In genomic region chr11:130840683-130841082, GRCh38 we compare ENCODE assay signal across 16 cellular contexts.
A peak's percentile ranks its signal among the peaks of the same experiment; 100 is the strongest.
DNase-seq lines count a peak whose midpoint lies in the region; FAIRE-seq and TF ChIP-seq lines count a peak whose summit lies in the region.
"Had no signal": no experiment of that assay in that cellular context is flagged by ENCODE, and none has a peak within 500 bp of the region (broad histone marks: within the 10 kb centered on the region; RNA-seq: fewer than 3 reads in every experiment).

No MANE protein-coding gene starts in this region.

- POLR2A ChIA-PET in SK-N-SH (lab: Yijun Ruan, JAX): no interaction called here

- H3K36me3 ChIP-seq in GM23248 (ENCODE audit: low read depth) (no peaks in the 10 kb centered on the region), SK-N-SH (replicated peaks in 1 of 2; ENCODE audit: control insufficient read depth in 1 of 2, insufficient read depth in 2 of 2, low read length in 1 of 2) (no peaks in the 10 kb centered on the region), osteoblast (ENCODE audit: insufficient read depth, low read length) (no peaks in the 10 kb centered on the region)

- no peaks in the 10 kb centered on the region for H3K9me2 ChIP-seq in GM23248 (ENCODE audit: insufficient read depth)
- H3K9me2 ChIP-seq in SK-N-SH: no peaks in the 10 kb centered on the region

- H3F3A ChIP-seq in GM23248 (ENCODE audit: insufficient read depth) (no peaks in the 10 kb centered on the region), SK-N-SH (replicated peaks; ENCODE audit: insufficient read depth) (no peaks in the 10 kb centered on the region)

- H3K27me3 ChIP-seq in GM23248 (replicated peaks; ENCODE audit: insufficient read depth) (no peaks in the 10 kb centered on the region), SK-N-SH (ENCODE audit: insufficient read depth) (no peaks in the 10 kb centered on the region), osteoblast (ENCODE audit: insufficient read depth, low read length) (no peaks in the 10 kb centered on the region)

- no peak for TF ChIP-seq EP300 in SK-N-SH (IDR thresholded peaks at IDR 0.05; ENCODE audit: borderline replicate concordance in 1 of 2, low read depth in 1 of 2, low read length in 1 of 2)

- H3K9ac ChIP-seq in GM23248 (no peak overlapping the region), SK-N-SH (no peak overlapping the region)

- H2AFZ ChIP-seq in GM23248 (0 out of 2 replicates have a peak overlapping the region, but pooled peaks have one; percentile 30), SK-N-SH (ENCODE audit: low read depth) (peak overlapping the region; percentile 43; the same call in 1 of the 2 replicates), osteoblast (ENCODE audit: low read length) (peak overlapping the region; percentile 39)
- H2AFZ ChIP-seq: PC-9 had no signal

- H3K79me2 ChIP-seq in GM23248 (ENCODE audit: insufficient read depth): no peaks in the 10 kb centered on the region
- no peaks in the 10 kb centered on the region for H3K79me2 ChIP-seq in SK-N-SH (ENCODE audit: insufficient read depth)
- H3K79me2 ChIP-seq in osteoblast (ENCODE audit: insufficient read depth, low read length): no peaks in the 10 kb centered on the region

- CTCF ChIA-PET in SK-N-SH (lab: Yijun Ruan, JAX): interaction anchor here (0.6 to 2.1 kb wide), 6 partner anchors 21 to 409 kb away, joined by 3 to 18 read pairs (median 6); no protein-coding TSS in a partner anchor

- TF ChIP-seq CTCF in SK-N-SH (IDR thresholded peaks at IDR 0.05) (no peak), fibroblast of mammary gland (conservative IDR thresholded peaks at IDR 0.05; ENCODE audit: control insufficient read depth, insufficient read depth, low read depth, low read length) (no peak), osteoblast (IDR thresholded peaks at IDR 0.05; ENCODE audit: extremely low read depth, low read depth, low read length) (no peak)

- no peak for TF ChIP-seq POLR2A in GM12891 (IDR thresholded peaks at IDR 0.05; ENCODE audit: low read depth, low read length)

- no peak for TF ChIP-seq RAD21 in SK-N-SH (IDR thresholded peaks at IDR 0.05; ENCODE audit: low read length)

- no peaks in the 10 kb centered on the region for H4K20me1 ChIP-seq in GM23248 (ENCODE audit: insufficient read depth)
- no peaks in the 10 kb centered on the region for H4K20me1 ChIP-seq in SK-N-SH (ENCODE audit: insufficient read depth)
- no peaks in the 10 kb centered on the region for H4K20me1 ChIP-seq in osteoblast (ENCODE audit: insufficient read depth, low read length)

- H3K4me3 ChIP-seq in GM23248 (no peak overlapping the region), SK-N-SH (ENCODE audit: low read depth in 2 of 2, low read length in 1 of 2) (no peak overlapping the region), fibroblast of mammary gland (ENCODE audit: control insufficient read depth, low read depth, low read length) (no peak overlapping the region), osteoblast (ENCODE audit: insufficient read depth, low read length) (peak overlapping the region; percentile 34)
- H3K4me3 ChIP-seq: PC-9 had no signal

- H3K9me3 ChIP-seq in GM23248 (ENCODE audit: low read depth) (no peaks in the 10 kb centered on the region), SK-N-SH (no peaks in the 10 kb centered on the region), osteoblast (ENCODE audit: low read depth, low read length) (no peaks in the 10 kb centered on the region)

- in situ Hi-C loops in GM23248 (cut with MboI): no loop called here

- WGBS in GM23248 (ENCODE audit: low coverage in 1 of 2, low lambda C conversion rate in 2 of 2, missing lambda C conversion rate in 2 of 2), 2 experiments: 22 to 27% methylated on average over 3 of the region's 3 CpGs
- WGBS in SK-N-SH (ENCODE audit: low lambda C conversion rate): 53% methylated on average over 3 of the region's 3 CpGs

- FAIRE-seq in GM12891 (lab: Jason Lieb, UNC): no peak

- H3K4me2 ChIP-seq in GM23248 (ENCODE audit: unreplicated experiment): peak overlapping the region; percentile 50
- no peak overlapping the region; the same call in 1 of the 2 replicates for H3K4me2 ChIP-seq in SK-N-SH
- H3K4me2 ChIP-seq in osteoblast (ENCODE audit: insufficient read depth, low read length): peak overlapping the region; percentile 49
- H3K4me2 ChIP-seq: PC-9 had no signal

- H3K4me1 ChIP-seq in GM23248 (ENCODE audit: insufficient read depth) (peaks cover 20% of the 10 kb centered on the region), SK-N-SH (ENCODE audit: control insufficient read depth in 1 of 2, insufficient read depth in 2 of 2, low read depth in 1 of 2, low read length in 1 of 2) (no peaks in the 10 kb centered on the region; a peak in 1 of 4 replicates), osteoblast (ENCODE audit: insufficient read depth, low read length) (peaks cover 21% of the 10 kb centered on the region)

- no peak overlapping the region for H3K27ac ChIP-seq in GM23248
- no peak overlapping the region for H3K27ac ChIP-seq in SK-N-SH (ENCODE audit: low read depth in 2 of 2, low read length in 1 of 2)
- peak overlapping the region; percentile 78 for H3K27ac ChIP-seq in osteoblast (ENCODE audit: low read depth, low read length)
- H3K27ac ChIP-seq: PC-9 had no signal

- no peak for DNase-seq in GM23248
- no peak for DNase-seq in SK-N-SH
- DNase-seq in fibroblast of mammary gland (ENCODE audit: low read depth): peak; percentile 52
- no peak for DNase-seq in osteoblast (ENCODE audit: insufficient read length, low spot score, missing footprints)
- no peak for DNase-seq in GM12891 (ENCODE audit: insufficient read length, low spot score)
- no peak for DNase-seq in superior temporal gyrus (ENCODE audit: extremely low spot score)
- no peak for DNase-seq in T1000 (lab: John Stamatoyannopoulos, UW)
- no peak for DNase-seq in 8988T
- DNase-seq: ACHN; Calu3; CD4-positive, alpha-beta T cell; H9; Karpas-422; NCI-H1436; NCI-H2029 treated with DMSO at 0.1 percent for 48 hours; PC-9 had no signal

TF ChIP-seq in SK-N-SH, 30 proteins besides CTCF, POLR2A, EP300 and RAD21:
- TF ChIP-seq SIN3A (IDR thresholded peaks at IDR 0.05; ENCODE audit: borderline replicate concordance, low read depth, low read length) (no peak), FOXJ3 (CRISPR knock-in tag; IDR thresholded peaks at IDR 0.05) (no peak), YY1 (IDR thresholded peaks at IDR 0.05; ENCODE audit: low read depth) (no peak), TEAD4 (IDR thresholded peaks at IDR 0.05; ENCODE audit: borderline replicate concordance, insufficient read depth) (no peak), ELF1 (IDR thresholded peaks at IDR 0.05) (no peak)
TF ChIP-seq in SK-N-SH: peak in this region for 0.

TF ChIP-seq in GM12891, 5 proteins besides CTCF, POLR2A, EP300 and RAD21:
- TF ChIP-seq POU2F2 (IDR thresholded peaks at IDR 0.05; ENCODE audit: low read depth, low read length) (no peak), TAF1 (IDR thresholded peaks at IDR 0.05; ENCODE audit: low read depth, low read length) (no peak), PAX5 (IDR thresholded peaks at IDR 0.05; ENCODE audit: insufficient read depth, low read length, severe bottlenecking) (no peak), SPI1 (IDR thresholded peaks at IDR 0.05; ENCODE audit: low read depth, low read length) (no peak), POLR2AphosphoS5 (IDR thresholded peaks at IDR 0.05; ENCODE audit: low read depth, low read length) (no peak)
